Comparison of ENCODE assay signal across 8 cellular contexts in genomic region chr11:68751331-68751856, GRCh38. TPM values are rescaled to one million over a fixed set of nuclear protein-coding genes. Genes with fewer than 3 reads are reported as not detected.
DNase-seq lines count a peak whose midpoint lies in the region; ATAC-seq and TF ChIP-seq lines count a peak whose summit lies in the region.

Gene TESMIN (minus strand): TSS chr11:68751520. CDS start chr11:68750660, 860 bp downstream.

- TF ChIP-seq POLR2A in NB4 (IDR thresholded peaks at IDR 0.05; ENCODE audit: extremely low read depth, insufficient read length) = peak; percentile 76
- no peak for TF ChIP-seq POLR2A in vagina (IDR thresholded peaks at IDR 0.05)

- DNase-seq in NB4 (ENCODE audit: low read depth) (peak; percentile 93), T follicular helper cell (ENCODE audit: low read depth) (peak; percentile 91), cardiac septum (ENCODE audit: low spot score) (peak; percentile 98), pulmonary artery endothelial cell (ENCODE audit: low read depth, low spot score) (peak; percentile 7), vagina (ENCODE audit: extremely low spot score in 2 of 2) (no peak)
- peak; percentile 86 for DNase-seq in activated naive CD8-positive, alpha-beta T cell treated with anti-CD3 and anti-CD28 coated beads for 36 hours

- no peak within 1 kb of the TSS for H3K27ac Mint-ChIP-seq in activated naive CD8-positive, alpha-beta T cell treated with anti-CD3 and anti-CD28 coated beads for 36 hours

- H3K36me3 ChIP-seq in vagina = peaks cover 0 to 5% of the 10 kb centered on the region in 2 donors

- no peak within 1 kb of the TSS for H3K27ac ChIP-seq in vagina

- H3K4me3 ChIP-seq in NB4 (ENCODE audit: low read depth, low read length) (no peak within 1 kb of the TSS), vagina (peak within 1 kb of the TSS; percentile 42 to 51)

- intact Hi-C loops in cardiac septum (cut with DNase I) (no loop called here), vagina (cut with DNase I) (no loop called here)

- H3K9me3 Mint-ChIP-seq in activated naive CD8-positive, alpha-beta T cell treated with anti-CD3 and anti-CD28 coated beads for 36 hours = no peaks in the 10 kb centered on the region

- TF ChIP-seq CTCF in NB4 (IDR thresholded peaks at IDR 0.05; ENCODE audit: low read depth, low read length) (no peak), vagina (IDR thresholded peaks at IDR 0.05) (no peak)

- peaks cover 8% of the 10 kb centered on the region for H3K4me1 Mint-ChIP-seq in activated naive CD8-positive, alpha-beta T cell treated with anti-CD3 and anti-CD28 coated beads for 36 hours

- H3K27me3 ChIP-seq in vagina = no peaks in the 10 kb centered on the region

- no peaks in the 10 kb centered on the region for H3K9me3 ChIP-seq in vagina

- peak within 1 kb of the TSS; percentile 76 for H3K4me3 Mint-ChIP-seq in activated naive CD8-positive, alpha-beta T cell treated with anti-CD3 and anti-CD28 coated beads for 36 hours

- peaks cover 12% of the 10 kb centered on the region for H3K4me1 ChIP-seq in vagina

- ATAC-seq in GM19035 (IDR thresholded peaks at IDR 0.05; ENCODE audit: unreplicated experiment) (peak; percentile 61), HG03457 (IDR thresholded peaks at IDR 0.05; ENCODE audit: unreplicated experiment) (no peak)

- H3K27me3 Mint-ChIP-seq in activated naive CD8-positive, alpha-beta T cell treated with anti-CD3 and anti-CD28 coated beads for 36 hours = no peaks in the 10 kb centered on the region

- no peaks in the 10 kb centered on the region for H3K36me3 Mint-ChIP-seq in activated naive CD8-positive, alpha-beta T cell treated with anti-CD3 and anti-CD28 coated beads for 36 hours

RNA-seq across cellular contexts. Expression of gene TESMIN, which starts in this region (rescaled TPM):
- total RNA-seq in activated naive CD8-positive, alpha-beta T cell treated with anti-CD3 and anti-CD28 coated beads for 36 hours = 1 to 10 TPM; 2.2 to 3.2 TPM
- 0.46 TPM for total RNA-seq in cardiac septum
- 1.5 and 1.9 TPM in 2 replicates for total RNA-seq in pulmonary artery endothelial cell
- total RNA-seq in vagina = 8.3 TPM

Comparison
In these comparisons a context has a peak if more than half of its experiments do, and no peak if none do; other contexts are left out.
1. Peak in DNase-seq in cardiac septum; RNA of the gene not detected or under 1 TPM.
2. DNase-seq: peak in NB4 (single experiment), T follicular helper cell (single experiment), activated naive CD8-positive, alpha-beta T cell treated with anti-CD3 and anti-CD28 coated beads for 36 hours (single experiment) and pulmonary artery endothelial cell (single experiment); none in vagina (0 of 2).